ENCODE assay signal across 16 cellular contexts in the genomic region with DNA sequence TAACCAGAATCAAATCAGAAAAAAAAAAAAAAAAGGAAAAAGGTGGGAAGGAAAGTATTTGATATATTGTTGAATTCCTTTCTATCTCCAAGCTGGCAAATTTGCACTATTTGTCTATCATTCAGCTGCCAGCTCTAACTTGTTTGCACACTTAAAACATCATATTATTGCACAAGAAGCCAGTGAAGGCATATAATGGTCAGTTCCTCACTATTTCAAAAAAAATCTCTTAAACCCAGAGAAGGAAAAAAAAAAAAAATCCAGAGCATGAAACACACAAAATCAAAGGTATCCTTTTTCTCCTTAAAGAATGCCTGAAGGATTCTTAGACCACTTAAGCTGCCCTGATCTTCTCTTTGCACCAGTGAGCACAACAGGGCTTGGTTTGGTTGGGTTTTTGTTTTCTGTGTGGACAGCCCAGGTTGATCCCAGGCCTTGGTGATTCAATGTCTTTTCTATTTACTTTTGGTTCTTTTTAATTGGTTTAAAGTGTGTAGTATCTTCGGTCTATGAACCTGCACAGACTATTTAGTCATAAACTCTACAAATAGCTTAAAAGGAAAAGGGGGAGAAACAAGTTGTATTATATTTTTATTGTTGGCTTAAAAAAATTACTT.
"Had no signal": no experiment of that assay in that cellular context is flagged by ENCODE, and none has a peak within 500 bp of the region (broad histone marks: within the 10 kb centered on the region; RNA-seq: fewer than 3 reads in every experiment).

No MANE protein-coding gene starts in this region.

- H3K27ac ChIP-seq: gastroesophageal sphincter had no signal

- H3K27me3 ChIP-seq: gastroesophageal sphincter, transverse colon had no signal

- H3K9me3 ChIP-seq: gastroesophageal sphincter, transverse colon had no signal

- ATAC-seq: activated T-helper 17 cell treated with anti-CD3 and anti-CD28 coated beads, Interleukin-2, amount 50 U/mL, for 72 hours; gastroesophageal sphincter; naive thymus-derived CD8-positive, alpha-beta T cell had no signal

- DNase-seq: activated CD4-positive, alpha-beta T cell treated with anti-CD3 and anti-CD28 coated beads for 1 hour; activated CD4-positive, alpha-beta T cell treated with anti-CD3 and anti-CD28 coated beads, Interleukin-2, amount 50 U/mL, for 48 hours; activated naive CD4-positive, alpha-beta T cell treated with Interleukin-2 at 50 U/mL for 16 hours; anterior cingulate cortex; endodermal cell; naive thymus-derived CD8-positive, alpha-beta T cell; stimulated activated CD4-positive, alpha-beta T cell treated with anti-CD3 and anti-CD28 coated beads, Interleukin-15, amount 100 ng/mL, for 24 hours; stimulated activated CD4-positive, alpha-beta T cell treated with anti-CD3 and anti-CD28 coated beads, Interleukin-4, amount 100 ng/mL, for 1 hour; stimulated activated naive CD4-positive, alpha-beta T cell treated with Interleukin-2 at 50 U/mL for 16 hours; substantia nigra; T-helper 9 cell; transverse colon had no signal

- FAIRE-seq: bronchial epithelial cell, islet of Langerhans had no signal

- H3K4me3 ChIP-seq: gastroesophageal sphincter, transverse colon had no signal
